40 cellular contexts compared by ENCODE assay signal in genomic region chr20:38308447-38308846, GRCh38. TPM values are rescaled to one million over a fixed set of nuclear protein-coding genes. Genes with fewer than 3 reads are reported as not detected.
"Had no signal": no experiment of that assay in that cellular context is flagged by ENCODE, and none has a peak within 500 bp of the region (broad histone marks: within the 10 kb centered on the region; RNA-seq: fewer than 3 reads in every experiment).

No MANE protein-coding gene starts in this region.

- H3K36me3 ChIP-seq: adrenal gland, ascending aorta, brain microvascular endothelial cell, breast epithelium, cardiac muscle cell had no signal

- ATAC-seq: activated naive CD4-positive, alpha-beta T cell treated with anti-CD3 and anti-CD28 coated beads, Interleukin-2, amount 50 U/mL, for 72 hours; activated naive CD8-positive, alpha-beta T cell treated with anti-CD3 and anti-CD28 coated beads, Interleukin-2, amount 50 U/mL, for 24 hours; activated T-cell treated with anti-CD3 and anti-CD28 coated beads, Interleukin-2, amount 50 U/mL, for 4 hours; activated T-cell treated with anti-CD3 and anti-CD28 coated beads, Interleukin-2, amount 50 U/mL, for 72 hours; activated T-helper 17 cell treated with anti-CD3 and anti-CD28 coated beads, Interleukin-2, amount 50 U/mL, for 72 hours; body of pancreas had no signal

- H3K27me3 ChIP-seq: ascending aorta, brain microvascular endothelial cell, breast epithelium, cardiac muscle cell had no signal

- FAIRE-seq: astrocyte, bronchial epithelial cell had no signal

- H3K4me3 ChIP-seq: adrenal gland, ascending aorta, body of pancreas, breast epithelium, cardiac muscle cell had no signal

- H3K9me3 ChIP-seq: adrenal gland, ascending aorta, body of pancreas, breast epithelium had no signal

- H3K36me3 Mint-ChIP-seq: activated naive CD4-positive, alpha-beta T cell treated with anti-CD3 and anti-CD28 coated beads, Interleukin-2, amount 10 ng/mL, durations not matched to agents 7 days and 5 days; activated naive CD4-positive, alpha-beta T cell treated with anti-CD3 and anti-CD28 coated beads, Interleukin-2, amount 50 U/mL, for 24 hours; activated naive CD4-positive, alpha-beta T cell treated with anti-CD3 and anti-CD28 coated beads, Interleukin-2, amount 50 U/mL, for 72 hours; activated naive CD8-positive, alpha-beta T cell; activated naive CD8-positive, alpha-beta T cell treated with anti-CD3 and anti-CD28 coated beads for 36 hours; activated naive CD8-positive, alpha-beta T cell treated with anti-CD3 and anti-CD28 coated beads, Interleukin-2, amount 10 ng/mL, durations not matched to agents 7 days and 5 days; brain had no signal

- H3K27ac ChIP-seq: adrenal gland, ascending aorta, body of pancreas, breast epithelium, cardiac muscle cell had no signal

- H3K4me1 ChIP-seq: adrenal gland, ascending aorta, body of pancreas, breast epithelium had no signal

- H3K27ac Mint-ChIP-seq: activated naive CD4-positive, alpha-beta T cell treated with anti-CD3 and anti-CD28 coated beads for 36 hours; activated naive CD4-positive, alpha-beta T cell treated with anti-CD3 and anti-CD28 coated beads, Interleukin-2, amount 10 ng/mL, durations not matched to agents 7 days and 5 days; activated naive CD4-positive, alpha-beta T cell treated with anti-CD3 and anti-CD28 coated beads, Interleukin-2, amount 50 U/mL, for 24 hours; activated naive CD4-positive, alpha-beta T cell treated with anti-CD3 and anti-CD28 coated beads, Interleukin-2, amount 50 U/mL, for 72 hours; activated naive CD8-positive, alpha-beta T cell; activated naive CD8-positive, alpha-beta T cell treated with anti-CD3 and anti-CD28 coated beads for 36 hours; activated naive CD8-positive, alpha-beta T cell treated with anti-CD3 and anti-CD28 coated beads, Interleukin-2, amount 50 U/mL, for 24 hours; activated T-cell treated with anti-CD3 and anti-CD28 coated beads, Interleukin-2, amount 50 U/mL, for 24 hours; activated T-cell treated with anti-CD3 and anti-CD28 coated beads, Interleukin-2, amount 50 U/mL, for 72 hours; activated T-helper 1 cell treated with anti-CD3 and anti-CD28 coated beads, Interleukin-12 subunit alpha, Interleukin-12 subunit beta, Interleukin-2, Interleukin-4 antibody, amounts not matched to agents 30 ng/mL and 10 ng/mL and 1 ng/mL, durations not matched to agents 14 hours and 24 hours and 36 hours; activated T-helper 17 cell treated with anti-CD3 and anti-CD28 coated beads, Interleukin-2, amount 50 U/mL, for 72 hours; activated T-helper 2 cell treated with anti-CD3 and anti-CD28 coated beads, Interferon-gamma antibody, Interleukin-2, Interleukin-4, amounts not matched to agents 10 μg/mL and 5 μg/mL and 100 μg/mL, durations not matched to agents 14 hours and 24 hours and 36 hours had no signal

- H3K4me3 Mint-ChIP-seq: activated naive CD4-positive, alpha-beta T cell treated with anti-CD3 and anti-CD28 coated beads for 36 hours; activated naive CD4-positive, alpha-beta T cell treated with anti-CD3 and anti-CD28 coated beads, Interleukin-2, amount 10 ng/mL, durations not matched to agents 7 days and 5 days; activated naive CD4-positive, alpha-beta T cell treated with anti-CD3 and anti-CD28 coated beads, Interleukin-2, amount 50 U/mL, for 24 hours; activated naive CD8-positive, alpha-beta T cell; activated naive CD8-positive, alpha-beta T cell treated with anti-CD3 and anti-CD28 coated beads for 36 hours; activated naive CD8-positive, alpha-beta T cell treated with anti-CD3 and anti-CD28 coated beads, Interleukin-2, amount 10 ng/mL, durations not matched to agents 7 days and 5 days; activated naive CD8-positive, alpha-beta T cell treated with anti-CD3 and anti-CD28 coated beads, Interleukin-2, amount 50 U/mL, for 24 hours; activated T-cell treated with anti-CD3 and anti-CD28 coated beads, Interleukin-2, amount 50 U/mL, for 24 hours; activated T-cell treated with anti-CD3 and anti-CD28 coated beads, Interleukin-2, amount 50 U/mL, for 4 hours; activated T-cell treated with anti-CD3 and anti-CD28 coated beads, Interleukin-2, amount 50 U/mL, for 72 hours; activated T-helper 1 cell treated with anti-CD3 and anti-CD28 coated beads, Interleukin-12 subunit alpha, Interleukin-12 subunit beta, Interleukin-2, Interleukin-4 antibody, amounts not matched to agents 30 ng/mL and 10 ng/mL and 1 ng/mL, durations not matched to agents 14 hours and 24 hours and 36 hours; activated T-helper 17 cell treated with anti-CD3 and anti-CD28 coated beads, Interleukin-2, amount 50 U/mL, for 72 hours; brain; central memory CD8-positive, alpha-beta T cell had no signal

- H3K9me3 Mint-ChIP-seq: activated naive CD4-positive, alpha-beta T cell treated with anti-CD3 and anti-CD28 coated beads for 36 hours; activated naive CD4-positive, alpha-beta T cell treated with anti-CD3 and anti-CD28 coated beads, Interleukin-2, amount 10 ng/mL, durations not matched to agents 7 days and 5 days; activated naive CD4-positive, alpha-beta T cell treated with anti-CD3 and anti-CD28 coated beads, Interleukin-2, amount 50 U/mL, for 24 hours; activated naive CD4-positive, alpha-beta T cell treated with anti-CD3 and anti-CD28 coated beads, Interleukin-2, amount 50 U/mL, for 72 hours; activated naive CD8-positive, alpha-beta T cell treated with anti-CD3 and anti-CD28 coated beads for 36 hours; activated naive CD8-positive, alpha-beta T cell treated with anti-CD3 and anti-CD28 coated beads, Interleukin-2, amount 10 ng/mL, durations not matched to agents 7 days and 5 days; activated naive CD8-positive, alpha-beta T cell treated with anti-CD3 and anti-CD28 coated beads, Interleukin-2, amount 50 U/mL, for 24 hours; activated T-cell treated with anti-CD3 and anti-CD28 coated beads, Interleukin-2, amount 50 U/mL, for 4 hours; activated T-cell treated with anti-CD3 and anti-CD28 coated beads, Interleukin-2, amount 50 U/mL, for 72 hours; activated T-helper 1 cell treated with anti-CD3 and anti-CD28 coated beads, Interleukin-12 subunit alpha, Interleukin-12 subunit beta, Interleukin-2, Interleukin-4 antibody, amounts not matched to agents 30 ng/mL and 10 ng/mL and 1 ng/mL, durations not matched to agents 14 hours and 24 hours and 36 hours; activated T-helper 17 cell treated with anti-CD3 and anti-CD28 coated beads, Interleukin-2, amount 50 U/mL, for 72 hours; activated T-helper 2 cell treated with anti-CD3 and anti-CD28 coated beads, Interferon-gamma antibody, Interleukin-2, Interleukin-4, amounts not matched to agents 10 μg/mL and 5 μg/mL and 100 μg/mL, durations not matched to agents 14 hours and 24 hours and 36 hours; central memory CD8-positive, alpha-beta T cell had no signal

- DNase-seq: activated effector memory CD4-positive, alpha-beta T cell treated with Interleukin-2 at 50 U/mL for 16 hours; activated gamma-delta T cell; activated gamma-delta T cell treated with Interleukin-2 at 50 U/mL for 16 hours; activated naive CD4-positive, alpha-beta T cell; activated naive CD4-positive, alpha-beta T cell treated with anti-CD3 and anti-CD28 coated beads for 36 hours; activated naive CD4-positive, alpha-beta T cell treated with anti-CD3 and anti-CD28 coated beads, Interleukin-2, amount 10 ng/mL, durations not matched to agents 7 days and 5 days; activated naive CD4-positive, alpha-beta T cell treated with anti-CD3 and anti-CD28 coated beads, Interleukin-2, amount 50 U/mL, for 16 hours; activated naive CD4-positive, alpha-beta T cell treated with Interleukin-2 at 50 U/mL for 16 hours; activated naive CD8-positive, alpha-beta T cell treated with anti-CD3 and anti-CD28 coated beads for 36 hours; activated naive CD8-positive, alpha-beta T cell treated with anti-CD3 and anti-CD28 coated beads, Interleukin-2, amount 10 ng/mL, durations not matched to agents 7 days and 5 days; activated naive CD8-positive, alpha-beta T cell treated with anti-CD3 and anti-CD28 coated beads, Interleukin-2, amount 50 U/mL, for 24 hours; activated T-cell treated with anti-CD3 and anti-CD28 coated beads for 4 hours; activated T-cell treated with anti-CD3 and anti-CD28 coated beads, Interleukin-2, amount 50 U/mL, for 1 hour; activated T-cell treated with anti-CD3 and anti-CD28 coated beads, Interleukin-2, amount 50 U/mL, for 24 hours; activated T-cell treated with anti-CD3 and anti-CD28 coated beads, Interleukin-2, amount 50 U/mL, for 4 hours; activated T-cell treated with anti-CD3 and anti-CD28 coated beads, Interleukin-2, amount 50 U/mL, for 48 hours; activated T-cell treated with anti-CD3 and anti-CD28 coated beads, Interleukin-2, amount 50 U/mL, for 72 hours; adrenal gland; amniotic stem cell; amygdala; anterior cingulate cortex; aorta; body of pancreas; caudate nucleus; central memory CD4-positive, alpha-beta T cell; cerebellar nuclear complex had no signal

RNA-seq across cellular contexts. Expression of gene BPI, which starts 4.5 kb away (rescaled TPM):
- total RNA-seq: activated naive CD4-positive, alpha-beta T cell treated with anti-CD3 and anti-CD28 coated beads for 36 hours; activated naive CD4-positive, alpha-beta T cell treated with anti-CD3 and anti-CD28 coated beads, Interleukin-2, amount 50 U/mL, for 72 hours; activated naive CD8-positive, alpha-beta T cell treated with anti-CD3 and anti-CD28 coated beads for 36 hours; activated naive CD8-positive, alpha-beta T cell treated with anti-CD3 and anti-CD28 coated beads, Interleukin-2, amount 10 ng/mL, durations not matched to agents 7 days and 5 days; activated T-cell treated with anti-CD3 and anti-CD28 coated beads, Interleukin-2, amount 50 U/mL, for 4 hours; activated T-cell treated with anti-CD3 and anti-CD28 coated beads, Interleukin-2, amount 50 U/mL, for 72 hours; activated T-helper 1 cell treated with anti-CD3 and anti-CD28 coated beads, Interleukin-12 subunit alpha, Interleukin-12 subunit beta, Interleukin-2, Interleukin-4 antibody, amounts not matched to agents 30 ng/mL and 10 ng/mL and 1 ng/mL, durations not matched to agents 14 hours and 24 hours and 36 hours; activated T-helper 17 cell treated with anti-CD3 and anti-CD28 coated beads, Interleukin-2, amount 50 U/mL, for 72 hours; activated T-helper 2 cell treated with anti-CD3 and anti-CD28 coated beads, Interferon-gamma antibody, Interleukin-2, Interleukin-4, amounts not matched to agents 10 μg/mL and 5 μg/mL and 100 μg/mL, durations not matched to agents 14 hours and 24 hours and 36 hours; ascending aorta; astrocyte; body of pancreas; bronchial epithelial cell; cardiac muscle cell had no signal
- polyA plus RNA-seq: cardiac muscle cell had no signal

RNA-seq across cellular contexts. Expression of gene LBP, which starts 37.8 kb away (rescaled TPM):
- total RNA-seq: activated naive CD4-positive, alpha-beta T cell treated with anti-CD3 and anti-CD28 coated beads for 36 hours; activated naive CD4-positive, alpha-beta T cell treated with anti-CD3 and anti-CD28 coated beads, Interleukin-2, amount 50 U/mL, for 72 hours; activated naive CD8-positive, alpha-beta T cell treated with anti-CD3 and anti-CD28 coated beads for 36 hours; activated naive CD8-positive, alpha-beta T cell treated with anti-CD3 and anti-CD28 coated beads, Interleukin-2, amount 10 ng/mL, durations not matched to agents 7 days and 5 days; activated T-cell treated with anti-CD3 and anti-CD28 coated beads, Interleukin-2, amount 50 U/mL, for 72 hours; activated T-helper 1 cell treated with anti-CD3 and anti-CD28 coated beads, Interleukin-12 subunit alpha, Interleukin-12 subunit beta, Interleukin-2, Interleukin-4 antibody, amounts not matched to agents 30 ng/mL and 10 ng/mL and 1 ng/mL, durations not matched to agents 14 hours and 24 hours and 36 hours; activated T-helper 17 cell treated with anti-CD3 and anti-CD28 coated beads, Interleukin-2, amount 50 U/mL, for 72 hours; activated T-helper 2 cell treated with anti-CD3 and anti-CD28 coated beads, Interferon-gamma antibody, Interleukin-2, Interleukin-4, amounts not matched to agents 10 μg/mL and 5 μg/mL and 100 μg/mL, durations not matched to agents 14 hours and 24 hours and 36 hours; astrocyte; bronchial epithelial cell; cardiac muscle cell had no signal
- polyA plus RNA-seq: cardiac muscle cell had no signal

RNA-seq across cellular contexts. Expression of gene KIAA1755, which starts 47.9 kb away (rescaled TPM):
- total RNA-seq: activated naive CD4-positive, alpha-beta T cell treated with anti-CD3 and anti-CD28 coated beads for 36 hours; activated naive CD4-positive, alpha-beta T cell treated with anti-CD3 and anti-CD28 coated beads, Interleukin-2, amount 50 U/mL, for 72 hours; activated naive CD8-positive, alpha-beta T cell treated with anti-CD3 and anti-CD28 coated beads for 36 hours; activated naive CD8-positive, alpha-beta T cell treated with anti-CD3 and anti-CD28 coated beads, Interleukin-2, amount 10 ng/mL, durations not matched to agents 7 days and 5 days; activated T-cell treated with anti-CD3 and anti-CD28 coated beads, Interleukin-2, amount 50 U/mL, for 4 hours; activated T-cell treated with anti-CD3 and anti-CD28 coated beads, Interleukin-2, amount 50 U/mL, for 72 hours; activated T-helper 1 cell treated with anti-CD3 and anti-CD28 coated beads, Interleukin-12 subunit alpha, Interleukin-12 subunit beta, Interleukin-2, Interleukin-4 antibody, amounts not matched to agents 30 ng/mL and 10 ng/mL and 1 ng/mL, durations not matched to agents 14 hours and 24 hours and 36 hours; activated T-helper 17 cell treated with anti-CD3 and anti-CD28 coated beads, Interleukin-2, amount 50 U/mL, for 72 hours; activated T-helper 2 cell treated with anti-CD3 and anti-CD28 coated beads, Interferon-gamma antibody, Interleukin-2, Interleukin-4, amounts not matched to agents 10 μg/mL and 5 μg/mL and 100 μg/mL, durations not matched to agents 14 hours and 24 hours and 36 hours; bronchial epithelial cell; cardiac muscle cell had no signal
- polyA plus RNA-seq: cardiac muscle cell had no signal
